Comparison of ENCODE assay signal across 17 cellular contexts in the genomic region with DNA sequence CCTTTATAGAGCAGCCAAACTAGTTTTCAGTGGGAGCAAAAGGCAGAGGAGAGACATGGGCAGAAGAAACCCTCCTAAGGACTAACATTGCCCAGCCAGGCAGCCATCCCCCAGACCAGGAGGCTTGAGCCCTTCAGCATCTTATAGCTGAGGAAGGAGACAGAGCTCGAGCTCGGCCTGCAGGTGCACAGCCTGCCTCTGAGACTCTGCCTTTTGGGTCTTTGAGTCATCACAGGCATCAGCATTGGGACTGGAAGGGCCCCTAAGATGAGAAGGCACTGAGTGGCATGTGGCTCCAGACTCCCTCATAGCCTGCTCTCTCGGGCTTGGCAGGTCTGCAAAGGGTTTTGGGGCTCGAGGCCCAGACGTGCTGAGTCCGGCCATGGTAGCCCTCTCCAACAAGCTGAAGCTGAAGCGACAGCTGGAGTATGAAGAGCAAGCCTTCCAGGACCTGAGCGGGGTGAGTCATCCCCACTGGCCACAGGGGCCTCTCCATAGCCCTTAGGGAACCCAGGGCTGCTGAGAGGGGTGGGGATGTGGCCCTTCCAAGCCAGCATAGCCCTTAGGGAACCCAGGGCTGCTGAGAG.
DNase-seq lines count a peak whose midpoint lies in the region; ATAC-seq and TF ChIP-seq lines count a peak whose summit lies in the region.
"Had no signal": no experiment of that assay in that cellular context is flagged by ENCODE, and none has a peak within 500 bp of the region (broad histone marks: within the 10 kb centered on the region; RNA-seq: fewer than 3 reads in every experiment).

No MANE protein-coding gene starts in this region.

- H3K4me3 ChIP-seq in endodermal cell (ENCODE audit: low read length) = no peak overlapping the region
- no peak overlapping the region for H3K4me3 ChIP-seq in osteoblast (ENCODE audit: insufficient read depth, low read length)
- no peak overlapping the region for H3K4me3 ChIP-seq in mammary epithelial cell (replicated peaks in 1 of 3; ENCODE audit: insufficient read depth in 1 of 3, low read depth in 2 of 3, low read length in 3 of 3)
- H3K4me3 ChIP-seq: cardiac muscle cell, suprapubic skin had no signal

- in situ Hi-C loops in mammary epithelial cell (cut with MboI; ENCODE audit: low sequenced_read_pairs in 2 of 2) = no loop called here

- H3K9ac ChIP-seq in endodermal cell (ENCODE audit: extremely low read depth, low read length, poor library complexity, severe bottlenecking) = no peak overlapping the region
- H3K9ac ChIP-seq in mammary epithelial cell (ENCODE audit: insufficient read depth, low read length) = no peak overlapping the region

- WGBS in endodermal cell (ENCODE audit: insufficient coverage in 1 of 2, insufficient read length in 1 of 2), 2 experiments = 74 to 92% methylated on average over 6 to 8 of the region's 8 CpGs
- 98% methylated on average over 7 of the region's 8 CpGs for WGBS in mammary epithelial cell (ENCODE audit: low coverage, missing lambda C conversion rate)

- ATAC-seq in HG03565 (IDR thresholded peaks at IDR 0.05; ENCODE audit: unreplicated experiment) (no peak), GM21737 (IDR thresholded peaks at IDR 0.05; ENCODE audit: unreplicated experiment) (no peak)

- no peaks in the 10 kb centered on the region for H4K20me1 ChIP-seq in osteoblast (ENCODE audit: insufficient read depth, low read length)
- H4K20me1 ChIP-seq in mammary epithelial cell (ENCODE audit: insufficient read depth, low read length) = no peaks in the 10 kb centered on the region

- H2AFZ ChIP-seq in osteoblast (ENCODE audit: low read length) (no peak overlapping the region), mammary epithelial cell (ENCODE audit: low read depth, low read length) (no peak overlapping the region)

- BruUV-seq in mammary epithelial cell (replicated peaks; lab: Mats Ljungman, UMichigan) = no TSS peak

- CTCF ChIA-PET in mammary epithelial cell (lab: Charles Lee; ENCODE audit: low non-redundant PET) = no interaction called here

- no peaks in the 10 kb centered on the region for H3K9me3 ChIP-seq in endodermal cell (ENCODE audit: control insufficient read depth, low read length)
- no peaks in the 10 kb centered on the region for H3K9me3 ChIP-seq in osteoblast (ENCODE audit: low read depth, low read length)
- H3K9me3 ChIP-seq in mammary epithelial cell (replicated peaks; ENCODE audit: insufficient read depth, low read length) = no peaks in the 10 kb centered on the region
- H3K9me3 ChIP-seq: suprapubic skin had no signal

- H3K36me3 ChIP-seq in endodermal cell (ENCODE audit: control insufficient read depth, insufficient read depth, low read length) (no peaks in the 10 kb centered on the region), osteoblast (ENCODE audit: insufficient read depth, low read length) (peaks cover 74% of the 10 kb centered on the region), mammary epithelial cell (ENCODE audit: insufficient read depth, low read length) (peaks cover 15% of the 10 kb centered on the region)
- H3K36me3 ChIP-seq: cardiac muscle cell had no signal

- H3K4me3 Mint-ChIP-seq in endodermal cell = no peak overlapping the region

- H3K27me3 Mint-ChIP-seq in endodermal cell (ENCODE audit: insufficient read depth) = no peaks in the 10 kb centered on the region

- peaks cover 8% of the 10 kb centered on the region for H3K4me1 Mint-ChIP-seq in endodermal cell

- H3K9me3 Mint-ChIP-seq in endodermal cell = no peaks in the 10 kb centered on the region
- H3K9me3 Mint-ChIP-seq: activated T-helper 2 cell treated with anti-CD3 and anti-CD28 coated beads, Interferon-gamma antibody, Interleukin-2, Interleukin-4, amounts not matched to agents 10 μg/mL and 5 μg/mL and 100 μg/mL, durations not matched to agents 14 hours and 24 hours and 36 hours had no signal

- TF ChIP-seq CTCF in endodermal cell (conservative IDR thresholded peaks at IDR 0.05) (no peak), osteoblast (IDR thresholded peaks at IDR 0.05; ENCODE audit: extremely low read depth, low read depth, low read length) (no peak), mammary epithelial cell (conservative IDR thresholded peaks at IDR 0.05 in 1 of 2, IDR thresholded peaks at IDR 0.05 in 1 of 2; ENCODE audit: extremely low read depth in 1 of 2, insufficient read depth in 1 of 2, low read depth in 1 of 2, low read length in 2 of 2) (no peak)

- dilution Hi-C loops in mammary epithelial cell (cut with HindIII; ENCODE audit: low sequenced_read_pairs) = loop anchor here (10.0 kb wide), 2 partner anchors 223 to 377 kb away; no protein-coding TSS in a partner anchor

- no peaks in the 10 kb centered on the region for H3K36me3 Mint-ChIP-seq in endodermal cell (ENCODE audit: low read depth)

- DNase-seq in EL = peak; percentile 42
- peak; percentile 13 for DNase-seq in M059J (ENCODE audit: low read depth)
- peak; percentile 33 for DNase-seq in endodermal cell
- peak; percentile 76 for DNase-seq in osteoblast (ENCODE audit: insufficient read length, low spot score, missing footprints)
- no peak for DNase-seq in Kasumi-1 (lab: John Stamatoyannopoulos, UW)
- DNase-seq in mammary epithelial cell = no peak
- DNase-seq: AML-193; erythroblast; left cardiac atrium; NCI-H1930; NK-92 treated with Interleukin-12 subunit alpha and Interleukin-12 subunit beta, amount 100 ng/mL, for 24 hours; T1000 had no signal

- H3K27me3 ChIP-seq in endodermal cell (ENCODE audit: control insufficient read depth, insufficient read depth, low read length, poor library complexity, severe bottlenecking) = no peaks in the 10 kb centered on the region
- no peaks in the 10 kb centered on the region for H3K27me3 ChIP-seq in osteoblast (ENCODE audit: insufficient read depth, low read length)
- H3K27me3 ChIP-seq in mammary epithelial cell (ENCODE audit: insufficient read depth, low read length) = no peaks in the 10 kb centered on the region
- H3K27me3 ChIP-seq: suprapubic skin had no signal

- no peak overlapping the region for H3K4me2 ChIP-seq in osteoblast (ENCODE audit: insufficient read depth, low read length)
- H3K4me2 ChIP-seq in mammary epithelial cell (ENCODE audit: insufficient read depth, low read depth, low read length) = no peak overlapping the region

- no peak overlapping the region for H3K27ac Mint-ChIP-seq in endodermal cell
- H3K27ac Mint-ChIP-seq: activated T-helper 2 cell treated with anti-CD3 and anti-CD28 coated beads, Interferon-gamma antibody, Interleukin-2, Interleukin-4, amounts not matched to agents 10 μg/mL and 5 μg/mL and 100 μg/mL, durations not matched to agents 14 hours and 24 hours and 36 hours had no signal

- no peak overlapping the region for H3K27ac ChIP-seq in endodermal cell (ENCODE audit: low read depth, low read length)
- H3K27ac ChIP-seq in osteoblast (ENCODE audit: low read depth, low read length) = no peak overlapping the region
- H3K27ac ChIP-seq in mammary epithelial cell (ENCODE audit: insufficient read depth, low read depth, low read length) = no peak overlapping the region
- H3K27ac ChIP-seq: cardiac muscle cell, suprapubic skin had no signal

- H3K4me1 ChIP-seq in endodermal cell (ENCODE audit: control insufficient read depth, insufficient read depth, low read length) (no peaks in the 10 kb centered on the region), osteoblast (ENCODE audit: insufficient read depth, low read length) (peaks cover 13% of the 10 kb centered on the region), mammary epithelial cell (ENCODE audit: insufficient read depth, low read length) (peaks cover 9% of the 10 kb centered on the region)

- H3K79me2 ChIP-seq in osteoblast (ENCODE audit: insufficient read depth, low read length) (no peaks in the 10 kb centered on the region), mammary epithelial cell (ENCODE audit: insufficient read depth, low read length) (no peaks in the 10 kb centered on the region)

- intact Hi-C loops in mammary epithelial cell (cut with micrococcal nuclease) = loop anchor here (10.0 kb wide), 1 partner anchor 263 kb away; no protein-coding TSS in a partner anchor

Comparison
In these comparisons a context has a peak if more than half of its experiments do, and no peak if none do; other contexts are left out.
1. DNase-seq: peak in EL (single experiment), M059J (single experiment), endodermal cell (single experiment) and osteoblast (single experiment); none in Kasumi-1 (0 of 2) and mammary epithelial cell (single experiment).